In genomic region chr3:47804571-47804970, GRCh38 we compare ENCODE assay signal across 1 cellular context.
TF ChIP-seq lines count a peak whose summit lies in the region.

No MANE protein-coding gene starts in this region.

TF ChIP-seq in IMR-90, 13 proteins besides CTCF, POLR2A, EP300 and RAD21:
- no peak for TF ChIP-seq CHD1 (IDR thresholded peaks at IDR 0.05; ENCODE audit: low read depth, low read length)
- TF ChIP-seq RCOR1 (IDR thresholded peaks at IDR 0.05; ENCODE audit: insufficient replicate concordance, low read length) = no peak
- no peak for TF ChIP-seq MXI1 (IDR thresholded peaks at IDR 0.05; ENCODE audit: borderline replicate concordance, low read depth, low read length)
